1 cellular context compared by ENCODE assay signal in the genomic region with DNA sequence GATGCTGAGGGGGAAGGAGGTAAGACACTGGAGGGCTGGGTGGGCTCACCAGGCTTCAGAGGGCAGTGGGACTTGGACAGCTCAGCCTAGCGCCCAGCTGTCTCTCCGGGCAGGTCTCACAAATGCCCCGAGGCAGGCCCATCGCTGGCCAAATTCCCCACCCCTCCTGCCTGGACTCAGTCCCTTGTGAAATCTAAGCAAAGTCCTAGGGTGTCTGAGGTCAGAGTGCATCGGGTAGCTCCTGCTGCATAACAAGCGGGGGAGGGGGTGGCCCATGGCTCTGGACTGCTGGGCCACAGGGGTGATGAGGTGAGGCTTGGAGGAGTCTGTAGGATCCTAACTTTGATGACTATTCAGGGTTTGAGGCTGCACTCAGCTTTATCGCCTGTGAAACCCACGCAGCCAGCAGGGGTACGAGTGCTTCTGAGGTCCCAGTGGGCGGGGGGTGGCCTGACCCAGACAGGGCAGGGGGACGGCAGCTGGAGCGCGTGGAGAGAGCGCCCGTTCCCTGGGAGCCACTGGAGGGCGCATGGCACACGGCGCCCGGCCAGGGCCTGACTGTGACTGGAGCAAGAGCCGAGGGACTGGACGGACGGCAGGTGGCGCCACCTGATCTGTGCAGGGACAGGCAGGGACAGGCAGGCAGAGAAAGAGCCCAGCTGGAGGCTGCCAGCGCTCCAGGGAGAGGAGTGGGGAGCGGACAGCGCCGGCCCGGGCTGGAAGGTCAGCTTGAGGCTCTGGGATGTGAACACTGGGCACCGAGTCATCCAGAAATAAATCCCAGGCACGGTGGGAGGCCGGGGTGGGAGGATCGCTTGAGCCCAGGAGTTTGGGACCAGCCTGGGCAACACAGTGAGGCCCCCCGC.
A peak's percentile ranks its signal among the peaks of the same experiment; 100 is the strongest.
TF ChIP-seq lines count a peak whose summit lies in the region.

No MANE protein-coding gene starts in this region.

TF ChIP-seq in HEK293, 187 proteins besides CTCF, POLR2A, EP300 and RAD21 (continued from another document):
- TF ChIP-seq, protein P1, sequence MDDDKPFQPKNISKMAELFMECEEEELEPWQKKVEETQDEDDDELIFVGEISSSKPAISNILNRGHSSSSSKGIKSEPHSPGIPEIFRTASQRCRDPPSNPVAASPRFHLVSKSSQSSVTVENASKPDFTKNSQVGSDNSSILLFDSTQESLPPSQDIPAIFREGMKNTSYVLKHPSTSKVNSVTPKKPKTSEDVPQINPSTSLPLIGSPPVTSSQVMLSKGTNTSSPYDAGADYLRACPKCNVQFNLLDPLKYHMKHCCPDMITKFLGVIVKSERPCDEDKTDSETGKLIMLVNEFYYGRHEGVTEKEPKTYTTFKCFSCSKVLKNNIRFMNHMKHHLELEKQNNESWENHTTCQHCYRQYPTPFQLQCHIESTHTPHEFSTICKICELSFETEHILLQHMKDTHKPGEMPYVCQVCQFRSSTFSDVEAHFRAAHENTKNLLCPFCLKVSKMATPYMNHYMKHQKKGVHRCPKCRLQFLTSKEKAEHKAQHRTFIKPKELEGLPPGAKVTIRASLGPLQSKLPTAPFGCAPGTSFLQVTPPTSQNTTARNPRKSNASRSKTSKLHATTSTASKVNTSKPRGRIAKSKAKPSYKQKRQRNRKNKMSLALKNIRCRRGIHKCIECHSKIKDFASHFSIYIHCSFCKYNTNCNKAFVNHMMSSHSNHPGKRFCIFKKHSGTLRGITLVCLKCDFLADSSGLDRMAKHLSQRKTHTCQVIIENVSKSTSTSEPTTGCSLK (tag by site-specific recombination; IDR thresholded peaks at IDR 0.05) = no peak
- no peak for TF ChIP-seq ZNF549 (tag by site-specific recombination; IDR thresholded peaks at IDR 0.05)
- TF ChIP-seq KLF8 (tag by site-specific recombination; IDR thresholded peaks at IDR 0.05) = peak; percentile 76
- TF ChIP-seq SP3 (tag by site-specific recombination; IDR thresholded peaks at IDR 0.05) = no peak
- TF ChIP-seq ZNF521 (tag by site-specific recombination; IDR thresholded peaks at IDR 0.05) = no peak
- peak; percentile 73 for TF ChIP-seq GLIS2 (tag by site-specific recombination; IDR thresholded peaks at IDR 0.05)
- TF ChIP-seq ZIC2 (tag by site-specific recombination; IDR thresholded peaks at IDR 0.05) = peak; percentile 88
- TF ChIP-seq ZNF19 (tag by site-specific recombination; IDR thresholded peaks at IDR 0.05; ENCODE audit: low read depth) = no peak
